9 cellular contexts compared by ENCODE assay signal in the genomic region with DNA sequence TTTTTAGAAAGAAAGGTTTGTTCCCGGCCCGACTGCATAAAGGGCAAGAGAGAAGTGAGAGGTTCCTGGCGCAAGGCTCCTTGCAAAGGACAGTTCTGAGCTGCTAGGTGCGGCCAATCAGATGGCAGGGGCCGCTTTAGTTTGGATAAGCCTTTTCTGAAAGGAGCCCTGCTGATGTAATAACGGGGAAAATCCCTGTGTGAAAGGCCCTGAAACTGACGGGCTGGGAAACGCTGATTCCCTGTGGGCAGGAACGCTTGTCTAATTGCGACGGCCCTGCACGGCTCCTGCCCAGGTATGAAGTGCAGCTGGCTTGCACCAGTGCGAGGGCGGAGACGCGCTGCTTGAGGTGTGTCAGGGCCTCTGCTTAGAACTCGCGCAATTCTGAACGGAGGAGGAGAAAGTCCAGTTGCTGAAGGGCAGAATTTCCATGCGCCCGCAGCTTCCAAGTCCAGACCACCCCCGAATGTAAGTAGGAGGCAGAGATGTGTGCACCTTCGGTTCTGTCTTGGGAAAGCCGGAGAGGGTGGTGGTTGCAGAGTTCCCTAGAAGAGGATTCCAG. TPM values are rescaled to one million over a fixed set of nuclear protein-coding genes. Genes with fewer than 3 reads are reported as not detected.
A peak's percentile ranks its signal among the peaks of the same experiment; 100 is the strongest.
DNase-seq lines count a peak whose midpoint lies in the region; ATAC-seq and TF ChIP-seq lines count a peak whose summit lies in the region.
"Had no signal": no experiment of that assay in that cellular context is flagged by ENCODE, and none has a peak within 500 bp of the region (broad histone marks: within the 10 kb centered on the region; RNA-seq: fewer than 3 reads in every experiment).

No MANE protein-coding gene starts in this region.

- peaks cover 3% of the 10 kb centered on the region for H3K9me3 Mint-ChIP-seq in nephron progenitor cell
- H3K9me3 Mint-ChIP-seq in CD4-positive, alpha-beta memory T cell: peaks cover 0 to 5% (median 0%) of the 10 kb centered on the region in 8 donors

- TF ChIP-seq CTCF in esophagus squamous epithelium (IDR thresholded peaks at IDR 0.05) (peak in 1 of 6 experiments; percentile 8), nephron progenitor cell (IDR thresholded peaks at IDR 0.05) (no peak)

- TF ChIP-seq POLR2A in esophagus squamous epithelium (IDR thresholded peaks at IDR 0.05): peak in 3 of 4 donors; percentile 63 to 82 (median 70)

- peaks cover 0 to 7% (median 0%) of the 10 kb centered on the region in 3 donors for H3K36me3 ChIP-seq in esophagus squamous epithelium
- no peaks in the 10 kb centered on the region for H3K36me3 ChIP-seq in CD4-positive, alpha-beta memory T cell (ENCODE audit: insufficient read depth, low read length)

- intact Hi-C loops in esophagus squamous epithelium (cut with DNase I): no loop called here
- intact Hi-C loops in CD4-positive, alpha-beta memory T cell (cut with micrococcal nuclease): no loop called here

- peaks cover 8% of the 10 kb centered on the region for H3K27me3 Mint-ChIP-seq in nephron progenitor cell (ENCODE audit: low read depth, poor library complexity)
- peaks cover 3 to 5% of the 10 kb centered on the region in 2 donors for H3K27me3 Mint-ChIP-seq in CD4-positive, alpha-beta memory T cell

- ATAC-seq in HG03571 (IDR thresholded peaks at IDR 0.05; ENCODE audit: unreplicated experiment) (no peak), GM19023 (IDR thresholded peaks at IDR 0.05; ENCODE audit: unreplicated experiment) (no peak)

- H3K4me3 Mint-ChIP-seq in nephron progenitor cell: no peak overlapping the region
- no peak overlapping the region for H3K4me3 Mint-ChIP-seq in CD4-positive, alpha-beta memory T cell
- H3K4me3 Mint-ChIP-seq: CD4-positive, CD25-positive, alpha-beta regulatory T cell had no signal

- peak overlapping the region; percentile 41 to 63 (median 51) for H3K4me3 ChIP-seq in esophagus squamous epithelium
- H3K4me3 ChIP-seq in CD4-positive, alpha-beta memory T cell (ENCODE audit: low read length in 2 of 2): no peak overlapping the region

- peak; percentile 30 for DNase-seq in D341Med (ENCODE audit: low spot score)
- peak; percentile 8 for DNase-seq in NCI-H2227 treated with DMSO at 0.1 percent for 48 hours (lab: John Stamatoyannopoulos, UW)
- DNase-seq in esophagus squamous epithelium (lab: John Stamatoyannopoulos, UW): no peak
- DNase-seq in nephron progenitor cell: peak; percentile 16
- DNase-seq in NCI-H774 (lab: John Stamatoyannopoulos, UW): no peak
- DNase-seq in CD4-positive, alpha-beta memory T cell: no peak
- DNase-seq: CD4-positive, CD25-positive, alpha-beta regulatory T cell had no signal

- peaks cover 4 to 56% (median 13%) of the 10 kb centered on the region in 3 donors for H3K4me1 ChIP-seq in esophagus squamous epithelium
- no peaks in the 10 kb centered on the region for H3K4me1 ChIP-seq in CD4-positive, alpha-beta memory T cell (ENCODE audit: insufficient read depth, low read length)

- POLR2A ChIA-PET in CD4-positive, alpha-beta memory T cell (lab: Charles Lee; ENCODE audit: partially characterized antibody): no interaction called here

- peak overlapping the region; percentile 90 to 95 (median 94) for H3K27ac ChIP-seq in esophagus squamous epithelium
- H3K27ac ChIP-seq in CD4-positive, alpha-beta memory T cell (ENCODE audit: low read depth, low read length): no peak overlapping the region

- peaks cover 29% of the 10 kb centered on the region for H3K4me1 Mint-ChIP-seq in nephron progenitor cell
- H3K4me1 Mint-ChIP-seq in CD4-positive, alpha-beta memory T cell: peaks cover 0 to 1% (median 0%) of the 10 kb centered on the region in 4 donors

- H3K36me3 Mint-ChIP-seq in nephron progenitor cell (ENCODE audit: low read depth): no peaks in the 10 kb centered on the region
- H3K36me3 Mint-ChIP-seq in CD4-positive, alpha-beta memory T cell: no peaks in the 10 kb centered on the region
- H3K36me3 Mint-ChIP-seq: CD4-positive, CD25-positive, alpha-beta regulatory T cell had no signal

- whole genome bisulfite sequencing in esophagus squamous epithelium, 2 donors: 38 to 49% methylated on average over 5 to 14 of the region's 24 CpGs

- peak overlapping the region; percentile 66 for H3K27ac Mint-ChIP-seq in nephron progenitor cell
- H3K27ac Mint-ChIP-seq in CD4-positive, alpha-beta memory T cell: no peak overlapping the region
- H3K27ac Mint-ChIP-seq: CD4-positive, CD25-positive, alpha-beta regulatory T cell had no signal

- no peaks in the 10 kb centered on the region for H3K9me3 ChIP-seq in esophagus squamous epithelium
- no peaks in the 10 kb centered on the region for H3K9me3 ChIP-seq in CD4-positive, alpha-beta memory T cell (ENCODE audit: control insufficient read depth in 1 of 2, low read length in 2 of 2)

- CTCF ChIA-PET in CD4-positive, alpha-beta memory T cell (lab: Charles Lee; ENCODE audit: partially characterized antibody): no interaction called here

- no peaks in the 10 kb centered on the region for H3K27me3 ChIP-seq in esophagus squamous epithelium
- no peaks in the 10 kb centered on the region for H3K27me3 ChIP-seq in CD4-positive, alpha-beta memory T cell (ENCODE audit: insufficient read depth, low read length)

RNA-seq across cellular contexts. Expression of a gene that starts 30.5 kb away (rescaled TPM):
- 100 to 1,000 TPM in 1 of 4 donors, 10 to 100 TPM in 3; 46.5 to 106 (median 71.6) TPM for total RNA-seq in esophagus squamous epithelium
- total RNA-seq in CD4-positive, alpha-beta memory T cell: not detected
- not detected for polyA plus RNA-seq in CD4-positive, alpha-beta memory T cell
- total RNA-seq: CD4-positive, CD25-positive, alpha-beta regulatory T cell had no signal
- polyA plus RNA-seq: CD4-positive, CD25-positive, alpha-beta regulatory T cell had no signal

RNA-seq across cellular contexts. Expression of a gene that starts 44.5 kb away (rescaled TPM):
- total RNA-seq in esophagus squamous epithelium: 10 to 100 TPM; 37.0 to 83.2 (median 41.5) TPM
- 10 to 100 TPM; 71.2 to 74.8 TPM for total RNA-seq in CD4-positive, alpha-beta memory T cell
- polyA plus RNA-seq in CD4-positive, alpha-beta memory T cell: 10 to 100 TPM; 57.0 to 69.9 TPM

Comparison
In these comparisons a context has a peak if more than half of its experiments do, and no peak if none do; other contexts are left out.
1. DNase-seq: peak in D341Med (single experiment), NCI-H2227 treated with DMSO at 0.1 percent for 48 hours (single experiment) and nephron progenitor cell (single experiment); none in esophagus squamous epithelium (single experiment), NCI-H774 (single experiment) and CD4-positive, alpha-beta memory T cell (0 of 5).
2. H3K4me3 ChIP-seq: peak in esophagus squamous epithelium (4 of 4); none in CD4-positive, alpha-beta memory T cell (0 of 2).
3. RNA of a gene that starts 30.5 kb away (total RNA-seq): 46.5 to 106 TPM in esophagus squamous epithelium; not detected in CD4-positive, alpha-beta memory T cell; every median in the first group is over 10 times any median in the second.